30 cellular contexts compared by ENCODE assay signal in genomic region chr3:178625053-178625600, GRCh38.
"Had no signal": no experiment of that assay in that cellular context is flagged by ENCODE, and none has a peak within 500 bp of the region (broad histone marks: within the 10 kb centered on the region; RNA-seq: fewer than 3 reads in every experiment).

No MANE protein-coding gene starts in this region.

- H3K4me1 ChIP-seq: adrenal gland, ascending aorta, breast epithelium, colonic mucosa had no signal

- H3K27me3 ChIP-seq: adrenal gland, ascending aorta, breast epithelium, cardiac muscle cell, colonic mucosa had no signal

- H3K4me1 Mint-ChIP-seq: activated B cell treated with CpG ODN at 0.5 μM for 24 hours; activated naive CD4-positive, alpha-beta T cell treated with anti-CD3 and anti-CD28 coated beads, Interleukin-2, amount 50 U/mL, for 24 hours; activated naive CD8-positive, alpha-beta T cell treated with anti-CD3 and anti-CD28 coated beads for 36 hours; activated naive CD8-positive, alpha-beta T cell treated with anti-CD3 and anti-CD28 coated beads, Interleukin-2, amount 50 U/mL, for 24 hours had no signal

- H3K9me3 Mint-ChIP-seq: activated B cell treated with CpG ODN at 0.5 μM for 24 hours; activated CD8-positive, alpha-beta T cell treated with anti-CD3 and anti-CD28 coated beads for 36 hours; activated naive CD4-positive, alpha-beta T cell treated with anti-CD3 and anti-CD28 coated beads for 36 hours; activated naive CD4-positive, alpha-beta T cell treated with anti-CD3 and anti-CD28 coated beads, Interleukin-2, amount 50 U/mL, for 24 hours; activated naive CD8-positive, alpha-beta T cell treated with anti-CD3 and anti-CD28 coated beads for 36 hours; activated naive CD8-positive, alpha-beta T cell treated with anti-CD3 and anti-CD28 coated beads, Interleukin-2, amount 50 U/mL, for 24 hours; activated T-helper 1 cell treated with anti-CD3 and anti-CD28 coated beads, Interleukin-12 subunit alpha, Interleukin-12 subunit beta, Interleukin-2, Interleukin-4 antibody, amounts not matched to agents 30 ng/mL and 10 ng/mL and 1 ng/mL, durations not matched to agents 14 hours and 24 hours and 36 hours; activated T-helper 2 cell treated with anti-CD3 and anti-CD28 coated beads, Interferon-gamma antibody, Interleukin-2, Interleukin-4, amounts not matched to agents 10 μg/mL and 5 μg/mL and 100 μg/mL, durations not matched to agents 14 hours and 24 hours and 36 hours; brain had no signal

- DNase-seq: activated B cell treated with CpG ODN at 0.5 μM for 24 hours; activated CD4-positive, alpha-beta T cell treated with anti-CD3 and anti-CD28 coated beads for 48 hours; activated CD4-positive, alpha-beta T cell treated with anti-CD3 and anti-CD28 coated beads, Interleukin-2, amount 50 U/mL, for 1 hour; activated CD4-positive, alpha-beta T cell treated with anti-CD3 and anti-CD28 coated beads, Interleukin-2, amount 50 U/mL, for 48 hours; activated CD8-positive, alpha-beta memory T cell treated with anti-CD3 and anti-CD28 coated beads for 24 hours; activated CD8-positive, alpha-beta T cell treated with anti-CD3 and anti-CD28 coated beads for 36 hours; activated effector memory CD4-positive, alpha-beta T cell treated with anti-CD3 and anti-CD28 coated beads, Interleukin-2, amount 50 U/mL, for 16 hours; activated naive CD4-positive, alpha-beta T cell treated with anti-CD3 and anti-CD28 coated beads for 36 hours; activated naive CD8-positive, alpha-beta T cell treated with anti-CD3 and anti-CD28 coated beads for 36 hours; activated naive CD8-positive, alpha-beta T cell treated with anti-CD3 and anti-CD28 coated beads, Interleukin-2, amount 50 U/mL, for 24 hours; activated T-cell treated with anti-CD3 and anti-CD28 coated beads, Interleukin-2, amount 50 U/mL, for 48 hours; adrenal gland; amygdala; central memory CD4-positive, alpha-beta T cell; cerebellar nuclear complex; colonic mucosa; effector CD8-positive, alpha-beta T cell; foreskin fibroblast; T-helper 2 cell had no signal

- H3K27ac Mint-ChIP-seq: activated B cell treated with CpG ODN at 0.5 μM for 24 hours; activated CD8-positive, alpha-beta T cell treated with anti-CD3 and anti-CD28 coated beads for 36 hours; activated naive CD4-positive, alpha-beta T cell treated with anti-CD3 and anti-CD28 coated beads for 36 hours; activated naive CD4-positive, alpha-beta T cell treated with anti-CD3 and anti-CD28 coated beads, Interleukin-2, amount 50 U/mL, for 24 hours; activated naive CD8-positive, alpha-beta T cell treated with anti-CD3 and anti-CD28 coated beads for 36 hours; activated naive CD8-positive, alpha-beta T cell treated with anti-CD3 and anti-CD28 coated beads, Interleukin-2, amount 50 U/mL, for 24 hours; activated T-helper 1 cell treated with anti-CD3 and anti-CD28 coated beads, Interleukin-12 subunit alpha, Interleukin-12 subunit beta, Interleukin-2, Interleukin-4 antibody, amounts not matched to agents 30 ng/mL and 10 ng/mL and 1 ng/mL, durations not matched to agents 14 hours and 24 hours and 36 hours; activated T-helper 2 cell treated with anti-CD3 and anti-CD28 coated beads, Interferon-gamma antibody, Interleukin-2, Interleukin-4, amounts not matched to agents 10 μg/mL and 5 μg/mL and 100 μg/mL, durations not matched to agents 14 hours and 24 hours and 36 hours; brain had no signal

- H3K27me3 Mint-ChIP-seq: activated B cell treated with CpG ODN at 0.5 μM for 24 hours; activated CD8-positive, alpha-beta T cell treated with anti-CD3 and anti-CD28 coated beads for 36 hours; activated naive CD8-positive, alpha-beta T cell treated with anti-CD3 and anti-CD28 coated beads, Interleukin-2, amount 50 U/mL, for 24 hours; brain had no signal

- H3K4me3 Mint-ChIP-seq: activated B cell treated with CpG ODN at 0.5 μM for 24 hours; activated CD8-positive, alpha-beta T cell treated with anti-CD3 and anti-CD28 coated beads for 36 hours; activated naive CD4-positive, alpha-beta T cell treated with anti-CD3 and anti-CD28 coated beads for 36 hours; activated naive CD4-positive, alpha-beta T cell treated with anti-CD3 and anti-CD28 coated beads, Interleukin-2, amount 50 U/mL, for 24 hours; activated naive CD8-positive, alpha-beta T cell treated with anti-CD3 and anti-CD28 coated beads for 36 hours; activated naive CD8-positive, alpha-beta T cell treated with anti-CD3 and anti-CD28 coated beads, Interleukin-2, amount 50 U/mL, for 24 hours; activated T-helper 1 cell treated with anti-CD3 and anti-CD28 coated beads, Interleukin-12 subunit alpha, Interleukin-12 subunit beta, Interleukin-2, Interleukin-4 antibody, amounts not matched to agents 30 ng/mL and 10 ng/mL and 1 ng/mL, durations not matched to agents 14 hours and 24 hours and 36 hours; brain had no signal

- ATAC-seq: activated CD4-positive, CD25-positive, alpha-beta regulatory T cell treated with anti-CD3 and anti-CD28 coated beads, Interleukin-2, amount 50 U/mL, for 24 hours; activated CD8-positive, alpha-beta T cell treated with anti-CD3 and anti-CD28 coated beads for 36 hours; activated naive CD8-positive, alpha-beta T cell treated with anti-CD3 and anti-CD28 coated beads, Interleukin-2, amount 50 U/mL, for 24 hours; esophagus mucosa had no signal

- H3K36me3 ChIP-seq: adrenal gland, ascending aorta, breast epithelium, cardiac muscle cell, colonic mucosa had no signal

- H3K4me3 ChIP-seq: adrenal gland, ascending aorta, breast epithelium, cardiac muscle cell, colonic mucosa had no signal

- H3K27ac ChIP-seq: adrenal gland, ascending aorta, breast epithelium, cardiac muscle cell, colonic mucosa, epithelial cell of prostate, VCaP had no signal

- H3K9me3 ChIP-seq: adrenal gland, ascending aorta, breast epithelium, colonic mucosa had no signal
